Comparison of ENCODE assay signal across 1 cellular context in the genomic region with DNA sequence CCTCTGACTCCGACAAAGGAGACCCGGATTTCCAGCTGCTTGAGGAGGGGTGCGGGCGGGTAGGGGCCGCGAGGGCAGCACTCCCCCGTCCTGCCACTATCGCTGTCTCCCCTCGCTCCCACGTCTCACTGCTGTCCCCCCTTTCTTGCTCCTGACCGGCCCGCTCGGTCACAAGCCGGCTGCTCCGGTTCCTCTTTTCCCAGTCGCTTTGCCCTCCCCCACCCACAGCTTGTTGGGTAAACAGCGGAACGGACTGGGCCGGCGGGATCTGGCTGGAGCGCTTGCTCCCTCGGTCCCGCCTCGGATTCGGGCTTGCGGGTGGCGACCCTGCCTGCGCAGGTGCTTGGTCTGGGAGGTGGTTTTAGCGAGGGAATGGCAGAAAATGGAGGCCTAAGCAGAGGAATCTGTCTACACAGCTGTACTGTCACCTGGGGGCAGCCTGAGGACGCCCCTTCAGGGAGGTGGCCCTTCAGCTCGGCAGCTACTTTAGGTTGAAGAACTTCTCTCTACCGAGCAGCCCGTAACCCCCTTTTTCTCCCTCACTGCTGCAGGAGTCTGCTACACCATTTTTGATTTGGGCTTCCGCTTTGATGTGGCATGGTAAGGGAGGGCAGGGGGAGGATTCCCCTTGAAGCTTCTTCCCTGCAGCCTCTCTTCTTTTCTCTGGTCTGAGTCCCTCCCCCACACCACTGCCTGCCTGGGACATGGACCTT.
TF ChIP-seq lines count a peak whose summit lies in the region.

No MANE protein-coding gene starts in this region.

TF ChIP-seq in K562, 482 proteins besides CTCF, POLR2A, EP300 and RAD21 (continued from another document and continues in another):
- TF ChIP-seq ID3 (CRISPR knock-in tag; IDR thresholded peaks at IDR 0.05): no peak
- no peak for TF ChIP-seq ID3 (tag; IDR thresholded peaks at IDR 0.05)
- TF ChIP-seq, protein P1, sequence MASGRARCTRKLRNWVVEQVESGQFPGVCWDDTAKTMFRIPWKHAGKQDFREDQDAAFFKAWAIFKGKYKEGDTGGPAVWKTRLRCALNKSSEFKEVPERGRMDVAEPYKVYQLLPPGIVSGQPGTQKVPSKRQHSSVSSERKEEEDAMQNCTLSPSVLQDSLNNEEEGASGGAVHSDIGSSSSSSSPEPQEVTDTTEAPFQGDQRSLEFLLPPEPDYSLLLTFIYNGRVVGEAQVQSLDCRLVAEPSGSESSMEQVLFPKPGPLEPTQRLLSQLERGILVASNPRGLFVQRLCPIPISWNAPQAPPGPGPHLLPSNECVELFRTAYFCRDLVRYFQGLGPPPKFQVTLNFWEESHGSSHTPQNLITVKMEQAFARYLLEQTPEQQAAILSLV (tag; IDR thresholded peaks at IDR 0.05): no peak
- no peak; the same call in 1 of the 2 replicates for TF ChIP-seq FOXP1 (CRISPR knock-in tag; IDR thresholded peaks at IDR 0.05)
- no peak for TF ChIP-seq ZNF146 (CRISPR knock-in tag; IDR thresholded peaks at IDR 0.05; ENCODE audit: unreplicated experiment)
- peak; percentile 58; the same call in 1 of the 2 replicates for TF ChIP-seq NCOA1 (IDR thresholded peaks at IDR 0.05; ENCODE audit: low read depth)
- no peak for TF ChIP-seq ZNF76 (CRISPR knock-in tag; IDR thresholded peaks at IDR 0.05; ENCODE audit: borderline replicate concordance)
- TF ChIP-seq RBM14 (IDR thresholded peaks at IDR 0.05; ENCODE audit: borderline replicate concordance, insufficient read depth, low read depth, low read length): 0 out of 2 replicates have a peak, but pooled peaks have one; percentile 70
- no peak for TF ChIP-seq ZNF143 (CRISPR knock-in tag; IDR thresholded peaks at IDR 0.05)
- TF ChIP-seq ZFX (CRISPR knock-in tag; IDR thresholded peaks at IDR 0.05): peak; percentile 78
- TF ChIP-seq ZNF740 (CRISPR knock-in tag; IDR thresholded peaks at IDR 0.05): peak; percentile 8; the same call in 1 of the 2 replicates
- TF ChIP-seq ZNF740 (tag; IDR thresholded peaks at IDR 0.05): no peak; a peak in 1 of 4 replicates
- TF ChIP-seq, protein P2, sequence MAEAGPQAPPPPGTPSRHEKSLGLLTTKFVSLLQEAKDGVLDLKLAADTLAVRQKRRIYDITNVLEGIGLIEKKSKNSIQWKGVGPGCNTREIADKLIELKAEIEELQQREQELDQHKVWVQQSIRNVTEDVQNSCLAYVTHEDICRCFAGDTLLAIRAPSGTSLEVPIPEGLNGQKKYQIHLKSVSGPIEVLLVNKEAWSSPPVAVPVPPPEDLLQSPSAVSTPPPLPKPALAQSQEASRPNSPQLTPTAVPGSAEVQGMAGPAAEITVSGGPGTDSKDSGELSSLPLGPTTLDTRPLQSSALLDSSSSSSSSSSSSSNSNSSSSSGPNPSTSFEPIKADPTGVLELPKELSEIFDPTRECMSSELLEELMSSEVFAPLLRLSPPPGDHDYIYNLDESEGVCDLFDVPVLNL (CRISPR knock-in tag; IDR thresholded peaks at IDR 0.05; ENCODE audit: low read depth): no peak
- no peak for TF ChIP-seq PHF20 (IDR thresholded peaks at IDR 0.05; ENCODE audit: partially characterized antibody)
- TF ChIP-seq ZNF197 (CRISPR knock-in tag; IDR thresholded peaks at IDR 0.05; ENCODE audit: low read depth): no peak
- TF ChIP-seq ZNF75A (CRISPR knock-in tag; IDR thresholded peaks at IDR 0.05): no peak
- no peak for TF ChIP-seq KHSRP (IDR thresholded peaks at IDR 0.05)
- TF ChIP-seq ERF (CRISPR knock-in tag; IDR thresholded peaks at IDR 0.05): peak; percentile 17; the same call in 1 of the 2 replicates
- no peak for TF ChIP-seq ZNF384 (IDR thresholded peaks at IDR 0.05; ENCODE audit: low read depth, low read length)
- TF ChIP-seq, protein P3, sequence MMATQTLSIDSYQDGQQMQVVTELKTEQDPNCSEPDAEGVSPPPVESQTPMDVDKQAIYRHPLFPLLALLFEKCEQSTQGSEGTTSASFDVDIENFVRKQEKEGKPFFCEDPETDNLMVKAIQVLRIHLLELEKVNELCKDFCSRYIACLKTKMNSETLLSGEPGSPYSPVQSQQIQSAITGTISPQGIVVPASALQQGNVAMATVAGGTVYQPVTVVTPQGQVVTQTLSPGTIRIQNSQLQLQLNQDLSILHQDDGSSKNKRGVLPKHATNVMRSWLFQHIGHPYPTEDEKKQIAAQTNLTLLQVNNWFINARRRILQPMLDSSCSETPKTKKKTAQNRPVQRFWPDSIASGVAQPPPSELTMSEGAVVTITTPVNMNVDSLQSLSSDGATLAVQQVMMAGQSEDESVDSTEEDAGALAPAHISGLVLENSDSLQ (IDR thresholded peaks at IDR 0.05): no peak; the same call in 1 of the 2 replicates
- no peak for TF ChIP-seq RBM34 (IDR thresholded peaks at IDR 0.05; ENCODE audit: borderline replicate concordance, insufficient read depth, low read length)
- TF ChIP-seq GABPB2 (CRISPR knock-in tag; conservative IDR thresholded peaks at IDR 0.05): no peak
- TF ChIP-seq TRIM28 (IDR thresholded peaks at IDR 0.05): no peak
- TF ChIP-seq CEBPG (CRISPR knock-in tag; IDR thresholded peaks at IDR 0.05): peak; percentile 26; the same call in 1 of the 2 replicates
- TF ChIP-seq CEBPG (tag; conservative IDR thresholded peaks at IDR 0.05 in 1 of 2, IDR thresholded peaks at IDR 0.05 in 1 of 2): no peak
- no peak for TF ChIP-seq ELF2 (CRISPR knock-in tag; IDR thresholded peaks at IDR 0.05)
- TF ChIP-seq HDAC8 (tag; IDR thresholded peaks at IDR 0.05): no peak
- TF ChIP-seq HMBOX1 (IDR thresholded peaks at IDR 0.05): no peak
- no peak for TF ChIP-seq KAT8 (IDR thresholded peaks at IDR 0.05; ENCODE audit: low read depth)
- peak; percentile 73 for TF ChIP-seq SMARCE1 (IDR thresholded peaks at IDR 0.05)
- peak in 1 of 3 experiments; percentile 42 for TF ChIP-seq YY1 (IDR thresholded peaks at IDR 0.05; ENCODE audit: borderline replicate concordance in 1 of 3, control insufficient read depth in 1 of 3, extremely low read depth in 1 of 3, insufficient read depth in 3 of 3, insufficient read length in 1 of 3, insufficient replicate concordance in 2 of 3, low read depth in 1 of 3, low read length in 2 of 3)
- TF ChIP-seq ZNF77 (CRISPR knock-in tag; IDR thresholded peaks at IDR 0.05): no peak
- TF ChIP-seq, protein P4, sequence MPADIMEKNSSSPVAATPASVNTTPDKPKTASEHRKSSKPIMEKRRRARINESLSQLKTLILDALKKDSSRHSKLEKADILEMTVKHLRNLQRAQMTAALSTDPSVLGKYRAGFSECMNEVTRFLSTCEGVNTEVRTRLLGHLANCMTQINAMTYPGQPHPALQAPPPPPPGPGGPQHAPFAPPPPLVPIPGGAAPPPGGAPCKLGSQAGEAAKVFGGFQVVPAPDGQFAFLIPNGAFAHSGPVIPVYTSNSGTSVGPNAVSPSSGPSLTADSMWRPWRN (IDR thresholded peaks at IDR 0.05; ENCODE audit: low read depth): no peak
- peak; percentile 12 for TF ChIP-seq TAF1 (IDR thresholded peaks at IDR 0.05; ENCODE audit: control insufficient read depth, extremely low read depth, insufficient read depth, low read length, severe bottlenecking)
- no peak for TF ChIP-seq ZNF583 (CRISPR knock-in tag; IDR thresholded peaks at IDR 0.05)
- TF ChIP-seq CBX3 (IDR thresholded peaks at IDR 0.05; ENCODE audit: borderline replicate concordance in 1 of 2, low read length in 2 of 2): no peak
- TF ChIP-seq EP400 (IDR thresholded peaks at IDR 0.05): no peak; the same call in 1 of the 2 replicates
- TF ChIP-seq BDP1 (IDR thresholded peaks at IDR 0.05; ENCODE audit: insufficient read depth, insufficient read length): no peak
- TF ChIP-seq ZBTB12 (CRISPR knock-in tag; IDR thresholded peaks at IDR 0.05): no peak
- no peak for TF ChIP-seq HOXB6 (CRISPR knock-in tag; IDR thresholded peaks at IDR 0.05; ENCODE audit: borderline replicate concordance)
- TF ChIP-seq FOXK2 (conservative IDR thresholded peaks at IDR 0.05 in 1 of 2, IDR thresholded peaks at IDR 0.05 in 1 of 2; ENCODE audit: low read depth in 2 of 2): peak; percentile 69 to 88; a peak in 3 of 4 replicates
- TF ChIP-seq STAG1 (CRISPR knock-in tag; IDR thresholded peaks at IDR 0.05; ENCODE audit: borderline replicate concordance): 0 out of 2 replicates have a peak, but pooled peaks have one; percentile 6
- no peak for TF ChIP-seq HDAC3 (IDR thresholded peaks at IDR 0.05; ENCODE audit: borderline replicate concordance, partially characterized antibody)
- TF ChIP-seq, protein P5, sequence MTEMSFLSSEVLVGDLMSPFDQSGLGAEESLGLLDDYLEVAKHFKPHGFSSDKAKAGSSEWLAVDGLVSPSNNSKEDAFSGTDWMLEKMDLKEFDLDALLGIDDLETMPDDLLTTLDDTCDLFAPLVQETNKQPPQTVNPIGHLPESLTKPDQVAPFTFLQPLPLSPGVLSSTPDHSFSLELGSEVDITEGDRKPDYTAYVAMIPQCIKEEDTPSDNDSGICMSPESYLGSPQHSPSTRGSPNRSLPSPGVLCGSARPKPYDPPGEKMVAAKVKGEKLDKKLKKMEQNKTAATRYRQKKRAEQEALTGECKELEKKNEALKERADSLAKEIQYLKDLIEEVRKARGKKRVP (CRISPR knock-in tag; IDR thresholded peaks at IDR 0.05): no peak
- TF ChIP-seq CREBBP (IDR thresholded peaks at IDR 0.05; ENCODE audit: low read depth, low read length): no peak
- TF ChIP-seq TFAM (CRISPR knock-in tag; conservative IDR thresholded peaks at IDR 0.05): no peak
- TF ChIP-seq DLX4 (CRISPR knock-in tag; IDR thresholded peaks at IDR 0.05): no peak
- TF ChIP-seq SIN3B (IDR thresholded peaks at IDR 0.05; ENCODE audit: low read depth): no peak
- TF ChIP-seq EZH2 (IDR thresholded peaks at IDR 0.05; ENCODE audit: borderline replicate concordance, low read depth, low read length): no peak
- TF ChIP-seq PATZ1 (CRISPR knock-in tag; IDR thresholded peaks at IDR 0.05; ENCODE audit: borderline replicate concordance): 0 out of 2 replicates have a peak, but pooled peaks have one; percentile 54
